Comparison of ENCODE assay signal across 19 cellular contexts in genomic region chr1:203443296-203443695, GRCh38. TPM values are rescaled to one million over a fixed set of nuclear protein-coding genes. Genes with fewer than 3 reads are reported as not detected.
"Had no signal": no experiment of that assay in that cellular context is flagged by ENCODE, and none has a peak within 500 bp of the region (broad histone marks: within the 10 kb centered on the region; RNA-seq: fewer than 3 reads in every experiment).

No MANE protein-coding gene starts in this region.

- DNase-seq: activated CD4-positive, alpha-beta T cell treated with anti-CD3 and anti-CD28 coated beads, Interleukin-2, amount 50 U/mL, for 1 hour; activated naive CD8-positive, alpha-beta T cell treated with anti-CD3 and anti-CD28 coated beads, Interleukin-2, amount 10 ng/mL, durations not matched to agents 7 days and 5 days; central memory CD4-positive, alpha-beta T cell; cortex of kidney; effector CD8-positive, alpha-beta T cell; foreskin melanocyte; kidney; spleen; testis had no signal

- H3K4me3 ChIP-seq: heart left ventricle, neural progenitor cell, spleen, testis had no signal

- H3K27ac ChIP-seq: neural progenitor cell had no signal

- FAIRE-seq: kidney had no signal

- H3K36me3 ChIP-seq: heart left ventricle, neural progenitor cell, spleen had no signal

- H3K27me3 ChIP-seq: heart left ventricle, neural progenitor cell, testis had no signal

- H3K9me3 ChIP-seq: testis had no signal

RNA-seq across cellular contexts. Expression of gene PRELP, which starts 32.3 kb away (rescaled TPM):
- total RNA-seq: activated CD8-positive, alpha-beta memory T cell treated with anti-CD3 and anti-CD28 coated beads for 36 hours; activated naive CD8-positive, alpha-beta T cell treated with anti-CD3 and anti-CD28 coated beads, Interleukin-2, amount 10 ng/mL, durations not matched to agents 7 days and 5 days; activated T-helper 1 cell treated with anti-CD3 and anti-CD28 coated beads, Interleukin-12 subunit alpha, Interleukin-12 subunit beta, Interleukin-2, Interleukin-4 antibody, amounts not matched to agents 30 ng/mL and 10 ng/mL and 1 ng/mL, durations not matched to agents 14 hours and 24 hours and 36 hours; pulmonary artery endothelial cell had no signal

RNA-seq across cellular contexts. Expression of gene OPTC, which starts 50.7 kb away (rescaled TPM):
- total RNA-seq: activated CD8-positive, alpha-beta memory T cell treated with anti-CD3 and anti-CD28 coated beads for 36 hours; activated naive CD8-positive, alpha-beta T cell treated with anti-CD3 and anti-CD28 coated beads, Interleukin-2, amount 10 ng/mL, durations not matched to agents 7 days and 5 days; activated T-helper 1 cell treated with anti-CD3 and anti-CD28 coated beads, Interleukin-12 subunit alpha, Interleukin-12 subunit beta, Interleukin-2, Interleukin-4 antibody, amounts not matched to agents 30 ng/mL and 10 ng/mL and 1 ng/mL, durations not matched to agents 14 hours and 24 hours and 36 hours; fibroblast of lung; heart left ventricle; kidney; left ventricle myocardium superior; mesenteric fat pad; osteocyte; pulmonary artery endothelial cell; sciatic nerve; spleen had no signal
- polyA plus RNA-seq: fibroblast of lung, heart left ventricle, spleen had no signal
